18 cellular contexts compared by ENCODE assay signal in genomic region chr6:11189865-11190624, GRCh38.
"Had no signal": no experiment of that assay in that cellular context is flagged by ENCODE, and none has a peak within 500 bp of the region (broad histone marks: within the 10 kb centered on the region; RNA-seq: fewer than 3 reads in every experiment).

No MANE protein-coding gene starts in this region.

- H3K9ac ChIP-seq: neural progenitor cell had no signal

- H3K27ac ChIP-seq: coronary artery, gastrocnemius medialis, heart right ventricle, neural progenitor cell, psoas muscle, suprapubic skin, thyroid gland, uterus had no signal

- H3K9me3 ChIP-seq: gastrocnemius medialis, heart right ventricle, mucosa of descending colon, psoas muscle, suprapubic skin, thyroid gland, uterus had no signal

- H3K4me3 Mint-ChIP-seq: naive thymus-derived CD8-positive, alpha-beta T cell; neural progenitor cell; type B pancreatic cell had no signal

- H3K27me3 ChIP-seq: gastrocnemius medialis, heart right ventricle, neural progenitor cell, suprapubic skin, thyroid gland, uterus had no signal

- H3K27ac Mint-ChIP-seq: naive thymus-derived CD8-positive, alpha-beta T cell; neural progenitor cell; type B pancreatic cell had no signal

- H3K4me2 ChIP-seq: neural progenitor cell had no signal

- H3K4me1 ChIP-seq: psoas muscle, uterus had no signal

- DNase-seq: effector CD4-positive, alpha-beta T cell; gastrocnemius medialis; heart right ventricle; hypothalamus; kidney glomerular epithelial cell; mucosa of descending colon; naive thymus-derived CD8-positive, alpha-beta T cell; psoas muscle; retina; stimulated activated CD4-positive, alpha-beta T cell treated with anti-CD3 and anti-CD28 coated beads, Interleukin-2, amount 100 ng/mL, for 24 hours; stimulated activated CD4-positive, alpha-beta T cell treated with anti-CD3 and anti-CD28 coated beads, Interleukin-4, amount 100 ng/mL, for 4 hours; stimulated activated naive CD8-positive, alpha-beta T cell treated with anti-CD3 and anti-CD28 coated beads, Interleukin-15, Interleukin-2, amounts not matched to agents 100 U/mL and 50 U/mL, for 24 hours; thyroid gland; uterus had no signal

- H3K4me3 ChIP-seq: coronary artery, gastrocnemius medialis, heart right ventricle, mucosa of descending colon, neural progenitor cell, psoas muscle, suprapubic skin, thyroid gland, uterus had no signal

- H2AFZ ChIP-seq: neural progenitor cell had no signal

- H3K9me3 Mint-ChIP-seq: naive thymus-derived CD8-positive, alpha-beta T cell; type B pancreatic cell had no signal

- H3K36me3 ChIP-seq: neural progenitor cell, uterus had no signal

- H3K27me3 Mint-ChIP-seq: naive thymus-derived CD8-positive, alpha-beta T cell; type B pancreatic cell had no signal
